28 cellular contexts compared by ENCODE assay signal in the genomic region with DNA sequence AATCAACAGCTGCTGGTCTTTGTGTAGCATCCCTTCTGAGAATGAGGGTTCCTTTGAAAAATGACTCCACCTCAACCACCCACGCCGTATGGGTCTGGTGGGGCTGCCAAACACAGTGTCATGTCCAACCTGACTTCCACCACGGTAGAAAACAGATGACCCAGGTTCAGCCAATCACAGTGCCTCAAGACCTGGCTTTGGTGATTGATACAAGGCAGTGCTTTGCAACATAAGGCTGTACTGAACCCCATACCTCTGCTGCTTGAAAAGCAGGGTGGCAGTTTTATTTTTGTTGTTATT. TPM values are rescaled to one million over a fixed set of nuclear protein-coding genes. Genes with fewer than 3 reads are reported as not detected.
DNase-seq lines count a peak whose midpoint lies in the region; ATAC-seq, FAIRE-seq and TF ChIP-seq lines count a peak whose summit lies in the region.
"Had no signal": no experiment of that assay in that cellular context is flagged by ENCODE, and none has a peak within 500 bp of the region (broad histone marks: within the 10 kb centered on the region; RNA-seq: fewer than 3 reads in every experiment).

No MANE protein-coding gene starts in this region.

- H4K20me1 ChIP-seq in DND-41 (ENCODE audit: insufficient read depth, low read length), result no peaks in the 10 kb centered on the region
- no peaks in the 10 kb centered on the region for H4K20me1 ChIP-seq in HepG2 (ENCODE audit: insufficient read depth, low read length)

- H2AFZ ChIP-seq in DND-41 (ENCODE audit: low read depth, low read length) (no peak overlapping the region), HepG2 (ENCODE audit: low read length) (no peak overlapping the region)
- H2AFZ ChIP-seq: GM23338 had no signal

- peaks cover 13% of the 10 kb centered on the region for H3K4me1 ChIP-seq in DND-41 (ENCODE audit: insufficient read depth, low read length)
- no peaks in the 10 kb centered on the region for H3K4me1 ChIP-seq in HepG2 (ENCODE audit: insufficient read depth, low read length)
- H3K4me1 ChIP-seq: A549, adrenal gland, foreskin keratinocyte, psoas muscle, vagina had no signal

- no peak for TF ChIP-seq RAD21 in HepG2 (CRISPR knock-in tag; IDR thresholded peaks at IDR 0.05)

- 40% methylated on average over 1 of the region's 3 CpGs for WGBS in HepG2 (ENCODE audit: low lambda C conversion rate)

- ATAC-seq in DND-41 (ENCODE audit: insufficient read depth, low read depth), result 0 out of 3 replicates have a peak, but pooled peaks have one; percentile 4
- peak; percentile 65 for ATAC-seq in activated CD8-positive, alpha-beta T cell treated with anti-CD3 and anti-CD28 coated beads, Interleukin-2, amount 10 ng/mL, durations not matched to agents 7 days and 5 days
- ATAC-seq in HepG2, result no peak
- ATAC-seq: A549; foreskin keratinocyte; GM23338; left colon; psoas muscle; stimulated activated memory B cell treated with anti-CD40 and anti-IgM and Interleukin-4, amounts not matched to agents 10 μg/mL and 1 μg/mL and 100 μg/mL, for 72 hours had no signal

- no peak overlapping the region for H3K9ac ChIP-seq in DND-41 (ENCODE audit: low read depth, low read length)
- no peak overlapping the region for H3K9ac ChIP-seq in HepG2 (ENCODE audit: insufficient read depth, low read depth, low read length)

- POLR2A ChIA-PET in activated CD8-positive, alpha-beta T cell treated with anti-CD3 and anti-CD28 coated beads, Interleukin-2, amount 10 ng/mL, durations not matched to agents 7 days and 5 days (lab: Charles Lee), result interaction anchor here (0.7 to 7.9 kb wide), 7 partner anchors 11 to 80 kb away, joined by 3 to 62 read pairs (median 4); a partner anchor contains a TSS
- POLR2A ChIA-PET in HepG2 (lab: Yijun Ruan, JAX), result no interaction called here

- peaks cover 19% of the 10 kb centered on the region for H3K9me3 Mint-ChIP-seq in activated CD8-positive, alpha-beta T cell treated with anti-CD3 and anti-CD28 coated beads, Interleukin-2, amount 10 ng/mL, durations not matched to agents 7 days and 5 days (ENCODE audit: insufficient read depth)
- H3K9me3 Mint-ChIP-seq: CD8-positive, alpha-beta memory T cell; memory B cell had no signal

- H3K27me3 ChIP-seq in DND-41 (ENCODE audit: insufficient read depth, low read length, poor library complexity) (no peaks in the 10 kb centered on the region), HepG2 (ENCODE audit: control insufficient read depth in 1 of 2, insufficient read depth in 2 of 2, low read length in 2 of 2) (peaks cover 0 to 15% of the 10 kb centered on the region in 2 experiments; a peak in 3 of 5 replicates)
- H3K27me3 ChIP-seq: adrenal gland, foreskin keratinocyte, vagina had no signal

- TF ChIP-seq CTCF in DND-41 (IDR thresholded peaks at IDR 0.05; ENCODE audit: borderline replicate concordance, extremely low read depth, low read length, poor library complexity, severe bottlenecking) (no peak), GM20000 (IDR thresholded peaks at IDR 0.05; ENCODE audit: extremely low read depth, missing control alignments) (no peak), GM13977 (IDR thresholded peaks at IDR 0.05; ENCODE audit: extremely low read depth, insufficient read depth, missing control alignments) (no peak), HepG2 (CRISPR knock-in tag; IDR thresholded peaks at IDR 0.05) (no peak)

- intact Hi-C loops in HepG2 (cut with micrococcal nuclease; ENCODE audit: unreplicated experiment), result no loop called here

- H3K27me3 Mint-ChIP-seq in activated CD8-positive, alpha-beta T cell treated with anti-CD3 and anti-CD28 coated beads, Interleukin-2, amount 10 ng/mL, durations not matched to agents 7 days and 5 days (ENCODE audit: low read depth), result no peaks in the 10 kb centered on the region
- H3K27me3 Mint-ChIP-seq: CD8-positive, alpha-beta memory T cell; memory B cell; stimulated activated memory B cell treated with anti-CD40 and anti-IgM and Interleukin-4, amounts not matched to agents 10 μg/mL and 1 μg/mL and 100 μg/mL, for 72 hours had no signal

- peak overlapping the region; percentile 66 for H3K4me3 Mint-ChIP-seq in activated CD8-positive, alpha-beta T cell treated with anti-CD3 and anti-CD28 coated beads, Interleukin-2, amount 10 ng/mL, durations not matched to agents 7 days and 5 days
- H3K4me3 Mint-ChIP-seq: brain; GM23338; HFFc6; memory B cell; stimulated activated memory B cell treated with anti-CD40 and anti-IgM and Interleukin-4, amounts not matched to agents 10 μg/mL and 1 μg/mL and 100 μg/mL, for 72 hours had no signal

- no peak overlapping the region for H3K27ac ChIP-seq in DND-41 (ENCODE audit: low read length)
- no peak overlapping the region for H3K27ac ChIP-seq in HepG2 (ENCODE audit: extremely low read length, insufficient read depth, low read length)
- H3K27ac ChIP-seq: A549, adrenal gland, foreskin keratinocyte, psoas muscle, thoracic aorta, vagina had no signal

- H3K4me3 ChIP-seq in DND-41 (ENCODE audit: low read depth in 1 of 2, low read length in 2 of 2), result no peak overlapping the region
- no peak overlapping the region for H3K4me3 ChIP-seq in HepG2 (replicated peaks in 1 of 3; ENCODE audit: insufficient read depth in 1 of 3, low read depth in 2 of 3, low read length in 3 of 3)
- H3K4me3 ChIP-seq: A549, adrenal gland, GM23338, psoas muscle, thoracic aorta, vagina had no signal

- no peak overlapping the region for H3K4me2 ChIP-seq in DND-41 (ENCODE audit: insufficient read depth, low read length)
- H3K4me2 ChIP-seq in HepG2 (ENCODE audit: low read depth, low read length), result no peak overlapping the region
- H3K4me2 ChIP-seq: A549, GM23338 had no signal

- H3K79me2 ChIP-seq in DND-41 (ENCODE audit: insufficient read depth, low read length) (no peaks in the 10 kb centered on the region), HepG2 (ENCODE audit: insufficient read depth, low read length) (no peaks in the 10 kb centered on the region)

- BruUV-seq in HepG2 (replicated peaks; lab: Mats Ljungman, UMichigan), result no TSS peak

- H3K36me3 Mint-ChIP-seq in activated CD8-positive, alpha-beta T cell treated with anti-CD3 and anti-CD28 coated beads, Interleukin-2, amount 10 ng/mL, durations not matched to agents 7 days and 5 days (ENCODE audit: low read depth), result peaks cover 74% of the 10 kb centered on the region
- H3K36me3 Mint-ChIP-seq: brain; stimulated activated memory B cell treated with anti-CD40 and anti-IgM and Interleukin-4, amounts not matched to agents 10 μg/mL and 1 μg/mL and 100 μg/mL, for 72 hours had no signal

- FAIRE-seq in HepG2 (lab: Jason Lieb, UNC), result no peak
- FAIRE-seq: A549 had no signal

- H3K27ac Mint-ChIP-seq in activated CD8-positive, alpha-beta T cell treated with anti-CD3 and anti-CD28 coated beads, Interleukin-2, amount 10 ng/mL, durations not matched to agents 7 days and 5 days, result peak overlapping the region; percentile 98
- H3K27ac Mint-ChIP-seq: brain; GM23338; HFFc6; memory B cell; stimulated activated memory B cell treated with anti-CD40 and anti-IgM and Interleukin-4, amounts not matched to agents 10 μg/mL and 1 μg/mL and 100 μg/mL, for 72 hours had no signal

- CTCF ChIA-PET in activated CD8-positive, alpha-beta T cell treated with anti-CD3 and anti-CD28 coated beads, Interleukin-2, amount 10 ng/mL, durations not matched to agents 7 days and 5 days (lab: Charles Lee), result interaction anchor here (1.2 to 4.9 kb wide), 9 partner anchors 10 to 93 kb away, joined by 3 to 32 read pairs (median 11); a partner anchor contains a TSS
- CTCF ChIA-PET in HepG2 (lab: Yijun Ruan, JAX; ENCODE audit: low intra/inter-chr PET ratio, low total read pairs), result no interaction called here

- no peaks in the 10 kb centered on the region for H3K36me3 ChIP-seq in DND-41 (ENCODE audit: insufficient read depth, low read length)
- H3K36me3 ChIP-seq in HepG2 (replicated peaks in 1 of 2; ENCODE audit: control insufficient read depth in 1 of 2, insufficient read depth in 2 of 2, low read length in 2 of 2), result no peaks in the 10 kb centered on the region
- H3K36me3 ChIP-seq: adrenal gland, thoracic aorta, vagina had no signal

- TF ChIP-seq EP300 in HepG2 (IDR thresholded peaks at IDR 0.05; ENCODE audit: low read depth in 2 of 2, low read length in 2 of 2) (no peak), HepG2 (CRISPR knock-in tag; IDR thresholded peaks at IDR 0.05; ENCODE audit: borderline replicate concordance) (no peak)

- TF ChIP-seq POLR2A in erythroblast (IDR thresholded peaks at IDR 0.05; ENCODE audit: low read length), result no peak
- TF ChIP-seq POLR2A in HepG2 (IDR thresholded peaks at IDR 0.05; ENCODE audit: insufficient read depth in 1 of 2, low read depth in 2 of 2, low read length in 2 of 2), result no peak

- DNase-seq in activated CD4-positive, alpha-beta T cell treated with anti-CD3 and anti-CD28 coated beads for 48 hours, result peak; percentile 25
- DNase-seq in activated CD4-positive, alpha-beta T cell treated with anti-CD3 and anti-CD28 coated beads, Interleukin-2, amount 50 U/mL, for 4 hours, result no peak
- no peak for DNase-seq in DND-41
- DNase-seq in activated CD8-positive, alpha-beta T cell treated with anti-CD3 and anti-CD28 coated beads, Interleukin-2, amount 10 ng/mL, durations not matched to agents 7 days and 5 days, result peak; percentile 83
- DNase-seq in erythroblast (lab: John Stamatoyannopoulos, UW), result peak; percentile 26 to 30
- no peak for DNase-seq in GM20000 (ENCODE audit: low spot score)
- no peak for DNase-seq in GM13977 (ENCODE audit: low spot score)
- DNase-seq in HepG2 (ENCODE audit: low spot score), result no peak
- DNase-seq: adrenal gland; CD8-positive, alpha-beta memory T cell; effector CD8-positive, alpha-beta T cell; foreskin keratinocyte; HFFc6; IMR-90; left colon; NCI-H1105 treated with DMSO at 0.1 percent for 48 hours; NCI-H2029; NCI-H69; psoas muscle; RPMI8226; T-helper 9 cell had no signal

- in situ Hi-C loops in GM13977 (cut with MboI; ENCODE audit: low pct_unique_long_range_greater_than_20kb, low sequenced_read_pairs, unreplicated experiment) (no loop called here), HepG2 (cut with HindIII; ENCODE audit: extremely low pct_ligation_motif_present, low pct_unique_long_range_greater_than_20kb) (no loop called here)

- peaks cover 11% of the 10 kb centered on the region for H3K9me3 ChIP-seq in DND-41 (ENCODE audit: insufficient read depth, low read length, severe bottlenecking)
- peaks cover 6% of the 10 kb centered on the region; the same call in 1 of the 2 replicates for H3K9me3 ChIP-seq in HepG2 (ENCODE audit: low read length)
- H3K9me3 ChIP-seq: adrenal gland, thoracic aorta, vagina had no signal

- H3K4me1 Mint-ChIP-seq in activated CD8-positive, alpha-beta T cell treated with anti-CD3 and anti-CD28 coated beads, Interleukin-2, amount 10 ng/mL, durations not matched to agents 7 days and 5 days (ENCODE audit: low read depth), result peaks cover 86% of the 10 kb centered on the region
- H3K4me1 Mint-ChIP-seq: memory B cell; stimulated activated memory B cell treated with anti-CD40 and anti-IgM and Interleukin-4, amounts not matched to agents 10 μg/mL and 1 μg/mL and 100 μg/mL, for 72 hours had no signal

RNA-seq across cellular contexts. Expression of a gene that starts 11.5 kb away (rescaled TPM):
- total RNA-seq in activated CD8-positive, alpha-beta T cell treated with anti-CD3 and anti-CD28 coated beads, Interleukin-2, amount 10 ng/mL, durations not matched to agents 7 days and 5 days, result 10 to 100 TPM; 90.1 to 90.9 TPM
- total RNA-seq in HepG2 (2016; rRNA removed; fragmentation: Illumina TruSeq; extraction: Trizol), result 21.2 and 23.9 TPM in 2 replicates
- 5.6 and 5.9 TPM in 2 replicates for total RNA-seq in HepG2 (2016; cell fraction: cytosol; rRNA removed; fragmentation: Illumina TruSeq; extraction: Trizol; ENCODE audit: low read depth)
- 18.4 and 22.1 TPM in 2 replicates for total RNA-seq in HepG2 (2016; cell fraction: insoluble cytoplasmic fraction; rRNA removed; fragmentation: Illumina TruSeq; extraction: Trizol)
- 14.2 and 17.5 TPM in 2 replicates for total RNA-seq in HepG2 (2016; cell fraction: membrane; rRNA removed; fragmentation: Illumina TruSeq; extraction: Trizol)
- total RNA-seq in HepG2 (2016; cell fraction: nucleus; rRNA removed; fragmentation: Illumina TruSeq; extraction: Trizol), result 21.2 and 24.6 TPM in 2 replicates
- 16.8 and 16.9 TPM in 2 replicates for polyA plus RNA-seq in HepG2 (2011; rRNA removed)
- polyA plus RNA-seq in HepG2 (2011; cell fraction: cytosol; rRNA removed), result 7.4 and 11.8 TPM in 2 replicates
- 5.4 and 6.2 TPM in 2 replicates for polyA plus RNA-seq in HepG2 (2011; cell fraction: nucleus; rRNA removed)
- 10.1 and 10.7 TPM in 2 replicates for polyA plus RNA-seq in HepG2 (2012)
- 0.79 and 1.2 TPM in 2 replicates for polyA plus RNA-seq in HepG2 (2016; cell fraction: cytosol; fragmentation: Illumina TruSeq; extraction: Trizol; ENCODE audit: low read depth)
- polyA plus RNA-seq in HepG2 (2016; cell fraction: insoluble cytoplasmic fraction; fragmentation: Illumina TruSeq; extraction: Trizol; ENCODE audit: low read depth), result 10.0 and 10.3 TPM in 2 replicates
- polyA plus RNA-seq in HepG2 (2016; cell fraction: membrane; fragmentation: Illumina TruSeq; extraction: Trizol; ENCODE audit: low read depth), result 3.4 and 3.9 TPM in 2 replicates
- 16.7 and 17.0 TPM in 2 replicates for polyA plus RNA-seq in HepG2 (2016; cell fraction: nucleus; fragmentation: Illumina TruSeq; extraction: Trizol; ENCODE audit: insufficient read depth, low read depth)
- 103 and 225 TPM in 2 replicates for polyA minus RNA-seq in HepG2 (2011; rRNA and poly(A)+ RNA removed; ENCODE audit: low replicate concordance)
- polyA minus RNA-seq in HepG2 (2011; cell fraction: cytosol; rRNA and poly(A)+ RNA removed), result 40.2 and 45.8 TPM in 2 replicates
- polyA minus RNA-seq in HepG2 (2011; cell fraction: nucleus; rRNA and poly(A)+ RNA removed), result 22.3 and 22.5 TPM in 2 replicates

Comparison
In these comparisons a context has a peak if more than half of its experiments do, and no peak if none do; other contexts are left out.
1. DNase-seq: peak in activated CD4-positive, alpha-beta T cell treated with anti-CD3 and anti-CD28 coated beads for 48 hours (single experiment), activated CD8-positive, alpha-beta T cell treated with anti-CD3 and anti-CD28 coated beads, Interleukin-2, amount 10 ng/mL, durations not matched to agents 7 days and 5 days (single experiment) and erythroblast (2 of 2); none in activated CD4-positive, alpha-beta T cell treated with anti-CD3 and anti-CD28 coated beads, Interleukin-2, amount 50 U/mL, for 4 hours (0 of 2), DND-41 (single experiment), GM20000 (single experiment), GM13977 (single experiment) and HepG2 (single experiment).